In genomic region chr11:134843020-134843419, GRCh38 we compare ENCODE assay signal across 29 cellular contexts.
"Had no signal": no experiment of that assay in that cellular context is flagged by ENCODE, and none has a peak within 500 bp of the region (broad histone marks: within the 10 kb centered on the region; RNA-seq: fewer than 3 reads in every experiment).

No MANE protein-coding gene starts in this region.

- H3K36me3 ChIP-seq: brain microvascular endothelial cell had no signal

- H3K27ac ChIP-seq: brain microvascular endothelial cell, coronary artery, dorsolateral prefrontal cortex had no signal

- H3K27me3 ChIP-seq: brain microvascular endothelial cell had no signal

- H3K36me3 Mint-ChIP-seq: activated naive CD8-positive, alpha-beta T cell had no signal

- H3K4me1 Mint-ChIP-seq: activated CD4-positive, alpha-beta T cell treated with anti-CD3 and anti-CD28 coated beads for 36 hours; activated CD4-positive, alpha-beta T cell treated with anti-CD3 and anti-CD28 coated beads, Interleukin-2, amount 10 ng/mL, durations not matched to agents 24 days and 14 days; central memory CD8-positive, alpha-beta T cell; endodermal cell had no signal

- FAIRE-seq: astrocyte, bronchial epithelial cell, frontal cortex had no signal

- DNase-seq: activated CD4-positive, alpha-beta T cell treated with anti-CD3 and anti-CD28 coated beads for 36 hours; activated CD4-positive, alpha-beta T cell treated with anti-CD3 and anti-CD28 coated beads, Interleukin-2, amount 10 ng/mL, durations not matched to agents 24 days and 14 days; activated CD4-positive, CD25-positive, alpha-beta regulatory T cell; activated CD4-positive, CD25-positive, alpha-beta regulatory T cell treated with anti-CD3 and anti-CD28 coated beads, Interleukin-2, amount 50 U/mL, for 72 hours; activated CD8-positive, alpha-beta memory T cell treated with anti-CD3 and anti-CD28 coated beads, Interleukin-2, amount 50 U/mL, for 48 hours; activated CD8-positive, alpha-beta T cell treated with anti-CD3 and anti-CD28 coated beads for 36 hours; activated effector memory CD4-positive, alpha-beta T cell treated with Interleukin-2 at 50 U/mL for 16 hours; activated gamma-delta T cell treated with Interleukin-2 at 50 U/mL for 16 hours; activated naive CD4-positive, alpha-beta T cell treated with anti-CD3 and anti-CD28 coated beads, Interleukin-2, amount 50 U/mL, for 16 hours; activated naive CD4-positive, alpha-beta T cell treated with Interleukin-2 at 50 U/mL for 16 hours; activated T-cell treated with anti-CD3 and anti-CD28 coated beads for 4 hours; activated T-cell treated with anti-CD3 and anti-CD28 coated beads, Interleukin-2, amount 50 U/mL, for 24 hours; activated T-cell treated with anti-CD3 and anti-CD28 coated beads, Interleukin-2, amount 50 U/mL, for 72 hours; amniotic stem cell; anterior cingulate cortex; brain microvascular endothelial cell; dorsolateral prefrontal cortex; effector memory CD4-positive, alpha-beta T cell; endodermal cell; foreskin fibroblast; T-helper 2 cell had no signal

- H3K27me3 Mint-ChIP-seq: activated CD4-positive, alpha-beta T cell treated with anti-CD3 and anti-CD28 coated beads, Interleukin-2, amount 10 ng/mL, durations not matched to agents 24 days and 14 days; dendritic cell treated with granulocyte-macrophage colony-stimulating factor and Interleukin-4, amounts not matched to agents 40 ng/mL and 50 ng/mL, for 4 days had no signal

- H3K9me3 Mint-ChIP-seq: activated CD4-positive, alpha-beta T cell treated with anti-CD3 and anti-CD28 coated beads, Interleukin-2, amount 10 ng/mL, durations not matched to agents 24 days and 14 days; activated CD8-positive, alpha-beta T cell treated with anti-CD3 and anti-CD28 coated beads for 36 hours; activated T-cell treated with anti-CD3 and anti-CD28 coated beads, Interleukin-2, amount 50 U/mL, for 24 hours; activated T-cell treated with anti-CD3 and anti-CD28 coated beads, Interleukin-2, amount 50 U/mL, for 72 hours; central memory CD8-positive, alpha-beta T cell; dendritic cell treated with granulocyte-macrophage colony-stimulating factor and Interleukin-4, amounts not matched to agents 40 ng/mL and 50 ng/mL, for 4 days; endodermal cell had no signal

- H3K27ac Mint-ChIP-seq: activated CD4-positive, alpha-beta T cell treated with anti-CD3 and anti-CD28 coated beads for 36 hours; activated CD4-positive, alpha-beta T cell treated with anti-CD3 and anti-CD28 coated beads, Interleukin-2, amount 10 ng/mL, durations not matched to agents 24 days and 14 days; activated CD8-positive, alpha-beta T cell treated with anti-CD3 and anti-CD28 coated beads for 36 hours; activated naive CD8-positive, alpha-beta T cell; activated T-cell treated with anti-CD3 and anti-CD28 coated beads, Interleukin-2, amount 50 U/mL, for 24 hours; activated T-cell treated with anti-CD3 and anti-CD28 coated beads, Interleukin-2, amount 50 U/mL, for 72 hours; dendritic cell treated with granulocyte-macrophage colony-stimulating factor and Interleukin-4, amounts not matched to agents 40 ng/mL and 50 ng/mL, for 4 days; endodermal cell had no signal

- ATAC-seq: activated CD4-positive, alpha-beta T cell treated with anti-CD3 and anti-CD28 coated beads for 36 hours; activated CD8-positive, alpha-beta T cell treated with anti-CD3 and anti-CD28 coated beads for 36 hours; activated T-cell treated with anti-CD3 and anti-CD28 coated beads, Interleukin-2, amount 50 U/mL, for 72 hours; esophagus mucosa had no signal

- H3K4me3 Mint-ChIP-seq: activated CD4-positive, alpha-beta T cell treated with anti-CD3 and anti-CD28 coated beads for 36 hours; activated CD4-positive, alpha-beta T cell treated with anti-CD3 and anti-CD28 coated beads, Interleukin-2, amount 10 ng/mL, durations not matched to agents 24 days and 14 days; activated CD8-positive, alpha-beta T cell treated with anti-CD3 and anti-CD28 coated beads for 36 hours; activated naive CD8-positive, alpha-beta T cell; activated T-cell treated with anti-CD3 and anti-CD28 coated beads, Interleukin-2, amount 50 U/mL, for 24 hours; activated T-cell treated with anti-CD3 and anti-CD28 coated beads, Interleukin-2, amount 50 U/mL, for 72 hours; central memory CD8-positive, alpha-beta T cell; dendritic cell treated with granulocyte-macrophage colony-stimulating factor and Interleukin-4, amounts not matched to agents 40 ng/mL and 50 ng/mL, for 4 days; endodermal cell had no signal

- H3K4me3 ChIP-seq: coronary artery, dorsolateral prefrontal cortex had no signal
